28 cellular contexts compared by ENCODE assay signal in the genomic region with DNA sequence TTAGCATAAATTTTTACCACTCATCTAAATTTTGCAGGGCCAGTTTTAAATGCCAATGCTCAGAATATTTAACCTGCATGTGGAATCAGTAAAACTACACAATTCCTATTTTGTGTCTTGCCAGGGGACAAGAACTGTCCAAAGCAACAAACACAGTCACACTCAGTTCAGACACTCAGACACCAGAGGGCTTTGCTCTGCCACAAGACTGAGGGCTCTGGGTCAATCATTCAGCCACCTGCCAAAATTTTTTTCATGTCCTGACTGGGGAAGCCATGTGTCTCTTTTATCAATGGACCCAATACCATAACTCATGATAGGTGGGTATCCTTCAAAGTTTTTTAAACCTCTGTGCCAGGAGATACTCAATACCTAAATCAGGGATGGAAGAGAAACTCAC.
DNase-seq lines count a peak whose midpoint lies in the region; ATAC-seq and TF ChIP-seq lines count a peak whose summit lies in the region.
"Had no signal": no experiment of that assay in that cellular context is flagged by ENCODE, and none has a peak within 500 bp of the region (broad histone marks: within the 10 kb centered on the region; RNA-seq: fewer than 3 reads in every experiment).

No MANE protein-coding gene starts in this region.

- BruUV-seq in Calu3 (replicated peaks; lab: Mats Ljungman, UMichigan) = no TSS peak

- no peaks in the 10 kb centered on the region for H3K9me3 ChIP-seq in MM.1S (replicated peaks; ENCODE audit: insufficient read depth, low read length)
- H3K9me3 ChIP-seq: A549, ovary, upper lobe of left lung had no signal

- peaks cover 2% of the 10 kb centered on the region for H3K9me3 Mint-ChIP-seq in Calu3 (ENCODE audit: low read depth, unreplicated experiment)

- ATAC-seq in GM19035 (IDR thresholded peaks at IDR 0.05; ENCODE audit: unreplicated experiment) (peak; percentile 72), HG02678 (IDR thresholded peaks at IDR 0.05; ENCODE audit: unreplicated experiment) (peak; percentile 61)
- ATAC-seq: activated CD8-positive, alpha-beta T cell treated with anti-CD3 and anti-CD28 coated beads for 36 hours; activated T-cell treated with anti-CD3 and anti-CD28 coated beads, Interleukin-2, amount 50 U/mL, for 72 hours; HCT116; sciatic nerve; stimulated activated naive CD8-positive, alpha-beta T cell treated with anti-CD3 and anti-CD28 coated beads, Interleukin-15, Interleukin-2, amounts not matched to agents 100 U/mL and 50 U/mL, for 24 hours; WTC11 had no signal

- no peaks in the 10 kb centered on the region for H4K20me1 ChIP-seq in MM.1S (ENCODE audit: insufficient read depth, low read length)

- H3K27me3 ChIP-seq in MM.1S (replicated peaks; ENCODE audit: insufficient read depth, low read length) = no peaks in the 10 kb centered on the region
- H3K27me3 ChIP-seq: hepatocyte, ovary, upper lobe of left lung had no signal

- H3K4me3 ChIP-seq in MM.1S (ENCODE audit: low read length) = no peak overlapping the region
- H3K4me3 ChIP-seq: A549, hepatocyte, ovary, upper lobe of left lung had no signal

- TF ChIP-seq CTCF in Calu3 (IDR thresholded peaks at IDR 0.05; ENCODE audit: unreplicated experiment) = no peak
- TF ChIP-seq CTCF in MM.1S (IDR thresholded peaks at IDR 0.05; ENCODE audit: low read length) = peak; percentile 15; the same call in 1 of the 2 replicates

- H3K27ac Mint-ChIP-seq in Calu3 (ENCODE audit: unreplicated experiment) = peak overlapping the region; percentile 51
- H3K27ac Mint-ChIP-seq: activated CD8-positive, alpha-beta T cell treated with anti-CD3 and anti-CD28 coated beads for 36 hours; activated naive CD4-positive, alpha-beta T cell treated with anti-CD3 and anti-CD28 coated beads, Interleukin-2, amount 50 U/mL, for 24 hours; activated T-cell treated with anti-CD3 and anti-CD28 coated beads, Interleukin-2, amount 50 U/mL, for 72 hours; WTC11 had no signal

- no peaks in the 10 kb centered on the region for H3K27me3 Mint-ChIP-seq in Calu3 (ENCODE audit: unreplicated experiment)
- H3K27me3 Mint-ChIP-seq: activated CD8-positive, alpha-beta T cell treated with anti-CD3 and anti-CD28 coated beads for 36 hours; activated naive CD4-positive, alpha-beta T cell treated with anti-CD3 and anti-CD28 coated beads, Interleukin-2, amount 50 U/mL, for 24 hours; naive B cell had no signal

- H3K27ac ChIP-seq in MM.1S (ENCODE audit: low read length) = no peak overlapping the region
- H3K27ac ChIP-seq: A549, hepatocyte, HL-60, ovary, upper lobe of left lung had no signal

- peaks cover 21% of the 10 kb centered on the region for H3K4me1 Mint-ChIP-seq in Calu3 (ENCODE audit: low read depth, unreplicated experiment)
- H3K4me1 Mint-ChIP-seq: activated naive CD4-positive, alpha-beta T cell treated with anti-CD3 and anti-CD28 coated beads, Interleukin-2, amount 50 U/mL, for 24 hours; WTC11 had no signal

- intact Hi-C loops in Calu3 (cut with micrococcal nuclease; ENCODE audit: unreplicated experiment) = no loop called here

- H3K36me3 Mint-ChIP-seq in Calu3 (ENCODE audit: insufficient read depth, unreplicated experiment) = peaks cover 6% of the 10 kb centered on the region
- H3K36me3 Mint-ChIP-seq: activated naive CD4-positive, alpha-beta T cell treated with anti-CD3 and anti-CD28 coated beads, Interleukin-2, amount 50 U/mL, for 24 hours; naive B cell; WTC11 had no signal

- no peak for TF ChIP-seq POLR2A in erythroblast (IDR thresholded peaks at IDR 0.05; ENCODE audit: low read length)

- H3K9me2 ChIP-seq in MM.1S (replicated peaks; ENCODE audit: insufficient read depth, low read length) = no peaks in the 10 kb centered on the region

- H3F3A ChIP-seq in MM.1S (ENCODE audit: insufficient read depth, low read length) = no peaks in the 10 kb centered on the region

- CTCF ChIA-PET in Calu3 (lab: Charles Lee) = interaction anchor here (0.9 to 1.2 kb wide), 2 partner anchors 46 to 223 kb away, joined by 3 read pairs; no protein-coding TSS in a partner anchor

- H3K9ac ChIP-seq in MM.1S (ENCODE audit: low read length) = no peak overlapping the region

- H3K36me3 ChIP-seq in MM.1S (replicated peaks; ENCODE audit: insufficient read depth, low read length) = no peaks in the 10 kb centered on the region
- H3K36me3 ChIP-seq: ovary, upper lobe of left lung had no signal

- peak overlapping the region; percentile 49; the same call in 1 of the 2 replicates for H2AFZ ChIP-seq in MM.1S (ENCODE audit: low read length)
- H2AFZ ChIP-seq: hepatocyte had no signal

- no peak overlapping the region for H3K4me3 Mint-ChIP-seq in Calu3 (ENCODE audit: low read depth, unreplicated experiment)
- H3K4me3 Mint-ChIP-seq: activated CD8-positive, alpha-beta T cell treated with anti-CD3 and anti-CD28 coated beads for 36 hours; activated naive CD4-positive, alpha-beta T cell treated with anti-CD3 and anti-CD28 coated beads, Interleukin-2, amount 50 U/mL, for 24 hours; activated T-cell treated with anti-CD3 and anti-CD28 coated beads, Interleukin-2, amount 50 U/mL, for 72 hours; naive B cell; WTC11 had no signal

- H3K4me2 ChIP-seq in MM.1S (ENCODE audit: low read depth, low read length) = no peak overlapping the region
- H3K4me2 ChIP-seq: hepatocyte had no signal

- DNase-seq in Calu3 (no peak), MM.1S (peak; percentile 16), anterior cingulate cortex (lab: John Stamatoyannopoulos, UW) (no peak), NCI-H1092 (lab: John Stamatoyannopoulos, UW) (no peak), erythroblast (lab: John Stamatoyannopoulos, UW) (no peak), AG08395 (ENCODE audit: low spot score) (no peak)
- DNase-seq: activated CD8-positive, alpha-beta T cell treated with anti-CD3 and anti-CD28 coated beads for 36 hours; activated T-cell treated with anti-CD3 and anti-CD28 coated beads, Interleukin-2, amount 50 U/mL, for 72 hours; effector memory CD4-positive, alpha-beta T cell; kidney; MV-4-11; naive B cell; NCI-H2029 treated with DMSO at 0.1 percent for 48 hours; NCI-H510A; ovary; SIG-M5; stimulated activated naive CD8-positive, alpha-beta T cell treated with anti-CD3 and anti-CD28 coated beads, Interleukin-15, Interleukin-2, amounts not matched to agents 100 U/mL and 50 U/mL, for 24 hours; T-helper 2 cell; upper lobe of left lung had no signal

- no peaks in the 10 kb centered on the region for H3K79me2 ChIP-seq in MM.1S (ENCODE audit: low read length)
- H3K79me2 ChIP-seq: hepatocyte had no signal

- H3K4me1 ChIP-seq in MM.1S (ENCODE audit: low read length) = 0 out of 2 replicates have a peak, but pooled peaks cover 11% of the 10 kb centered on the region
- H3K4me1 ChIP-seq: A549, upper lobe of left lung had no signal
